In genomic region chr17:82662711-82663261, GRCh38 we compare ENCODE assay signal across 20 cellular contexts. TPM values are rescaled to one million over a fixed set of nuclear protein-coding genes. Genes with fewer than 3 reads are reported as not detected.
A peak's percentile ranks its signal among the peaks of the same experiment; 100 is the strongest.
DNase-seq lines count a peak whose midpoint lies in the region; ATAC-seq, FAIRE-seq and TF ChIP-seq lines count a peak whose summit lies in the region.
"Had no signal": no experiment of that assay in that cellular context is flagged by ENCODE, and none has a peak within 500 bp of the region (broad histone marks: within the 10 kb centered on the region; RNA-seq: fewer than 3 reads in every experiment).

No MANE protein-coding gene starts in this region.

- H2AFZ ChIP-seq in GM23338 (no peak overlapping the region), neuronal stem cell (ENCODE audit: low read length) (no peak overlapping the region)

- peak overlapping the region; percentile 70 for H2BK15ac ChIP-seq in neuronal stem cell (ENCODE audit: low read length)

- no peaks in the 10 kb centered on the region for H3K9me2 ChIP-seq in GM23338 (ENCODE audit: insufficient read depth)

- peak overlapping the region; percentile 8 for H4K8ac ChIP-seq in neuronal stem cell (ENCODE audit: low read depth, low read length)

- H4K20me1 ChIP-seq in BLaER1 (no peaks in the 10 kb centered on the region), GM23338 (replicated peaks; ENCODE audit: insufficient read depth) (no peaks in the 10 kb centered on the region)

- no peaks in the 10 kb centered on the region for H3K79me2 ChIP-seq in GM23338 (replicated peaks; ENCODE audit: insufficient read depth)

- H2BK5ac ChIP-seq in neuronal stem cell (ENCODE audit: low read length) = no peak overlapping the region

- H3K79me1 ChIP-seq in neuronal stem cell (ENCODE audit: low read depth, low read length) = peaks cover 6% of the 10 kb centered on the region

- no CpG with 5 or more reads among the region's 20 CpGs for WGBS in neuronal stem cell (ENCODE audit: extremely low coverage in 2 of 2, insufficient read length in 2 of 2, insufficient replicate concordance in 1 of 2), 2 donors

- FAIRE-seq in H54 (lab: Jason Lieb, UNC) = no peak
- FAIRE-seq: GM12892 had no signal

- H3K9ac ChIP-seq in BLaER1 (no peak overlapping the region), neuronal stem cell (ENCODE audit: low read depth, low read length, poor library complexity) (no peak overlapping the region)

- peaks cover 15% of the 10 kb centered on the region for H3K27me3 Mint-ChIP-seq in GM23338 (ENCODE audit: insufficient read depth, low read depth, poor library complexity)
- H3K27me3 Mint-ChIP-seq: CD4-positive, alpha-beta memory T cell had no signal

- peak overlapping the region; percentile 69 for H3K18ac ChIP-seq in neuronal stem cell (ENCODE audit: low read length)

- TF ChIP-seq CTCF in GM23338 (conservative IDR thresholded peaks at IDR 0.05; ENCODE audit: low read depth in 2 of 2) = peak in 1 of 2 experiments; percentile 50; a peak in 2 of 4 replicates

- H3K36me3 ChIP-seq in BLaER1 (peaks cover 11% of the 10 kb centered on the region; the same call in 1 of the 2 replicates), GM23338 (ENCODE audit: insufficient read depth) (no peaks in the 10 kb centered on the region), neuronal stem cell (replicated peaks in 1 of 2; ENCODE audit: control insufficient read depth in 2 of 2, insufficient read depth in 2 of 2, low read length in 2 of 2) (peaks cover 0 to 9% of the 10 kb centered on the region in 2 donors)

- peaks cover 6% of the 10 kb centered on the region; the same call in 1 of the 2 replicates for H3K27me3 ChIP-seq in BLaER1
- H3K27me3 ChIP-seq in GM23338 (ENCODE audit: insufficient read depth) = no peaks in the 10 kb centered on the region
- no peaks in the 10 kb centered on the region for H3K27me3 ChIP-seq in neuronal stem cell (ENCODE audit: control insufficient read depth in 3 of 3, insufficient read depth in 3 of 3, low read depth in 1 of 3, low read length in 3 of 3)

- H3K4me3 ChIP-seq in BLaER1 (no peak overlapping the region), GM23338 (no peak overlapping the region), neuronal stem cell (ENCODE audit: low read length in 2 of 2) (no peak overlapping the region)

- H3K4me3 Mint-ChIP-seq in GM23338 = no peak overlapping the region
- H3K4me3 Mint-ChIP-seq: CD4-positive, alpha-beta memory T cell had no signal

- H3K27ac ChIP-seq in BLaER1 (no peak overlapping the region), GM23338 (ENCODE audit: low read depth) (no peak overlapping the region), neuronal stem cell (replicated peaks; ENCODE audit: low read length) (no peak overlapping the region)
- H3K27ac ChIP-seq: HL-60 had no signal

- no peak overlapping the region for H3K14ac ChIP-seq in neuronal stem cell (ENCODE audit: low read length)

- TF ChIP-seq POLR2A in H54 (IDR thresholded peaks at IDR 0.05; ENCODE audit: low read depth, low read length) = no peak

- H3K4me2 ChIP-seq in BLaER1 (peak overlapping the region; percentile 50), GM23338 (no peak overlapping the region), neuronal stem cell (ENCODE audit: insufficient read depth, low read length, poor library complexity, severe bottlenecking) (no peak overlapping the region)

- peak overlapping the region; percentile 77 for H2AK5ac ChIP-seq in neuronal stem cell (ENCODE audit: low read depth, low read length)

- no peaks in the 10 kb centered on the region for H3K4me1 Mint-ChIP-seq in GM23338
- H3K4me1 Mint-ChIP-seq: CD4-positive, alpha-beta memory T cell had no signal

- H3F3A ChIP-seq in GM23338 (replicated peaks; ENCODE audit: low read depth) = no peaks in the 10 kb centered on the region

- H2BK120ac ChIP-seq in neuronal stem cell (ENCODE audit: low read depth, low read length) = no peak overlapping the region

- DNase-seq in GM23338 (ENCODE audit: low spot score) (peak; percentile 28), neuronal stem cell (ENCODE audit: low spot score) (no peak), H54 (ENCODE audit: insufficient read length, low spot score) (no peak), anterior cingulate cortex (lab: John Stamatoyannopoulos, UW) (no peak), SW480 (ENCODE audit: low spot score) (no peak), NCI-H1436 treated with DMSO at 0.1 percent for 48 hours (lab: John Stamatoyannopoulos, UW) (no peak)
- DNase-seq: CD4-positive, alpha-beta memory T cell; DMS153; KBM-7; NCI-H1092 treated with DMSO at 0.1 percent for 48 hours; NCI-H146; NCI-H2029; NCI-H226; NCI-H510A treated with DMSO at 0.1 percent for 48 hours; NCI-H748 treated with DMSO at 0.1 percent for 48 hours had no signal

- H2BK12ac ChIP-seq in neuronal stem cell (ENCODE audit: low read length) = no peak overlapping the region

- no peaks in the 10 kb centered on the region; the same call in 2 of the 3 replicates for H3K36me3 Mint-ChIP-seq in GM23338 (ENCODE audit: low read depth)

- no peak overlapping the region for H3K4ac ChIP-seq in neuronal stem cell (ENCODE audit: low read length)

- H3K4me1 ChIP-seq in BLaER1 = peaks cover 54% of the 10 kb centered on the region
- no peaks in the 10 kb centered on the region for H3K4me1 ChIP-seq in GM23338 (ENCODE audit: insufficient read depth)
- peaks cover 8 to 9% of the 10 kb centered on the region in 2 donors for H3K4me1 ChIP-seq in neuronal stem cell (ENCODE audit: control insufficient read depth in 2 of 2, insufficient read depth in 1 of 2, low read depth in 1 of 2, low read length in 2 of 2)

- no peak overlapping the region for H3K27ac Mint-ChIP-seq in GM23338
- H3K27ac Mint-ChIP-seq: CD4-positive, alpha-beta memory T cell had no signal

- H3K9me3 ChIP-seq in BLaER1 (no peaks in the 10 kb centered on the region), neuronal stem cell (replicated peaks in 1 of 2; ENCODE audit: control insufficient read depth in 2 of 2, insufficient read depth in 1 of 2, low read depth in 1 of 2, low read length in 2 of 2) (peaks cover 0 to 10% of the 10 kb centered on the region in 2 donors)

- H3K9me3 Mint-ChIP-seq in GM23338 = peaks cover 5% of the 10 kb centered on the region; the same call in 1 of the 3 replicates
- H3K9me3 Mint-ChIP-seq: CD4-positive, alpha-beta memory T cell had no signal

- no peak overlapping the region for H4K91ac ChIP-seq in neuronal stem cell (ENCODE audit: low read depth, low read length, poor library complexity)

- H3K23ac ChIP-seq in neuronal stem cell (ENCODE audit: low read depth, low read length, poor library complexity) = peak overlapping the region; percentile 34

- peak; percentile 50 for ATAC-seq in GM23338
- ATAC-seq in esophagus mucosa = peak; percentile 9
- ATAC-seq: SK-N-SH treated with all-trans-retinoic acid at 6 μM for 48 hours had no signal

TF ChIP-seq in GM23338, 12 proteins besides CTCF, POLR2A, EP300 and RAD21 (continues in another document):
- TF ChIP-seq STAT1 (IDR thresholded peaks at IDR 0.05; ENCODE audit: unreplicated experiment) (no peak), EZH2 (IDR thresholded peaks at IDR 0.05; ENCODE audit: low read depth, unreplicated experiment) (no peak), JUNB (IDR thresholded peaks at IDR 0.05; ENCODE audit: unreplicated experiment) (no peak), CREB1 (CRISPR knock-in tag; IDR thresholded peaks at IDR 0.05; ENCODE audit: low read depth) (no peak), NANOG (IDR thresholded peaks at IDR 0.05; ENCODE audit: borderline replicate concordance) (no peak), ZNF114 (CRISPR knock-in tag; IDR thresholded peaks at IDR 0.05) (no peak), EZH2phosphoT487 (IDR thresholded peaks at IDR 0.05; ENCODE audit: unreplicated experiment) (no peak)
- TF ChIP-seq, protein P1, sequence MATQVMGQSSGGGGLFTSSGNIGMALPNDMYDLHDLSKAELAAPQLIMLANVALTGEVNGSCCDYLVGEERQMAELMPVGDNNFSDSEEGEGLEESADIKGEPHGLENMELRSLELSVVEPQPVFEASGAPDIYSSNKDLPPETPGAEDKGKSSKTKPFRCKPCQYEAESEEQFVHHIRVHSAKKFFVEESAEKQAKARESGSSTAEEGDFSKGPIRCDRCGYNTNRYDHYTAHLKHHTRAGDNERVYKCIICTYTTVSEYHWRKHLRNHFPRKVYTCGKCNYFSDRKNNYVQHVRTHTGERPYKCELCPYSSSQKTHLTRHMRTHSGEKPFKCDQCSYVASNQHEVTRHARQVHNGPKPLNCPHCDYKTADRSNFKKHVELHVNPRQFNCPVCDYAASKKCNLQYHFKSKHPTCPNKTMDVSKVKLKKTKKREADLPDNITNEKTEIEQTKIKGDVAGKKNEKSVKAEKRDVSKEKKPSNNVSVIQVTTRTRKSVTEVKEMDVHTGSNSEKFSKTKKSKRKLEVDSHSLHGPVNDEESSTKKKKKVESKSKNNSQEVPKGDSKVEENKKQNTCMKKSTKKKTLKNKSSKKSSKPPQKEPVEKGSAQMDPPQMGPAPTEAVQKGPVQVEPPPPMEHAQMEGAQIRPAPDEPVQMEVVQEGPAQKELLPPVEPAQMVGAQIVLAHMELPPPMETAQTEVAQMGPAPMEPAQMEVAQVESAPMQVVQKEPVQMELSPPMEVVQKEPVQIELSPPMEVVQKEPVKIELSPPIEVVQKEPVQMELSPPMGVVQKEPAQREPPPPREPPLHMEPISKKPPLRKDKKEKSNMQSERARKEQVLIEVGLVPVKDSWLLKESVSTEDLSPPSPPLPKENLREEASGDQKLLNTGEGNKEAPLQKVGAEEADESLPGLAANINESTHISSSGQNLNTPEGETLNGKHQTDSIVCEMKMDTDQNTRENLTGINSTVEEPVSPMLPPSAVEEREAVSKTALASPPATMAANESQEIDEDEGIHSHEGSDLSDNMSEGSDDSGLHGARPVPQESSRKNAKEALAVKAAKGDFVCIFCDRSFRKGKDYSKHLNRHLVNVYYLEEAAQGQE (IDR thresholded peaks at IDR 0.05; ENCODE audit: unreplicated experiment) = no peak

RNA-seq across cellular contexts. Expression of gene WDR45B, which starts 14.5 kb away (rescaled TPM):
- total RNA-seq in GM23338 (2014; rRNA removed; shearing (Covaris generic)) = 96.4 and 97.6 TPM in 2 replicates
- 69.4 and 82.3 TPM in 2 replicates for polyA plus RNA-seq in GM23338 (2016; fragmentation: Nextera tagmentation; extraction: Ambion mirVana)
- 63.8 TPM for total RNA-seq in esophagus mucosa
- 67.8 TPM for polyA plus RNA-seq in neuronal stem cell (2013, experiment 1 of 2)
- polyA plus RNA-seq in neuronal stem cell (2013, experiment 2 of 2) = 69.8 TPM

RNA-seq across cellular contexts. Expression of gene RAB40B, which starts 35.7 kb away (rescaled TPM):
- total RNA-seq in GM23338 (2014; rRNA removed; shearing (Covaris generic)) = 5.2 and 10.8 TPM in 2 replicates
- 2.8 and 4.2 TPM in 2 replicates for polyA plus RNA-seq in GM23338 (2016; fragmentation: Nextera tagmentation; extraction: Ambion mirVana)
- total RNA-seq in esophagus mucosa = 6.6 TPM
- polyA plus RNA-seq in neuronal stem cell (2013, experiment 1 of 2) = 9.4 TPM
- 10.4 TPM for polyA plus RNA-seq in neuronal stem cell (2013, experiment 2 of 2)

RNA-seq across cellular contexts. Expression of gene FN3KRP, which starts 53.7 kb away (rescaled TPM):
- 13.2 and 15.9 TPM in 2 replicates for total RNA-seq in GM23338 (2014; rRNA removed; shearing (Covaris generic))
- polyA plus RNA-seq in GM23338 (2016; fragmentation: Nextera tagmentation; extraction: Ambion mirVana) = 15.1 and 16.7 TPM in 2 replicates
- 18.2 TPM for total RNA-seq in esophagus mucosa
- 23.3 TPM for polyA plus RNA-seq in neuronal stem cell (2013, experiment 1 of 2)
- 21.8 TPM for polyA plus RNA-seq in neuronal stem cell (2013, experiment 2 of 2)
